In the genomic region with DNA sequence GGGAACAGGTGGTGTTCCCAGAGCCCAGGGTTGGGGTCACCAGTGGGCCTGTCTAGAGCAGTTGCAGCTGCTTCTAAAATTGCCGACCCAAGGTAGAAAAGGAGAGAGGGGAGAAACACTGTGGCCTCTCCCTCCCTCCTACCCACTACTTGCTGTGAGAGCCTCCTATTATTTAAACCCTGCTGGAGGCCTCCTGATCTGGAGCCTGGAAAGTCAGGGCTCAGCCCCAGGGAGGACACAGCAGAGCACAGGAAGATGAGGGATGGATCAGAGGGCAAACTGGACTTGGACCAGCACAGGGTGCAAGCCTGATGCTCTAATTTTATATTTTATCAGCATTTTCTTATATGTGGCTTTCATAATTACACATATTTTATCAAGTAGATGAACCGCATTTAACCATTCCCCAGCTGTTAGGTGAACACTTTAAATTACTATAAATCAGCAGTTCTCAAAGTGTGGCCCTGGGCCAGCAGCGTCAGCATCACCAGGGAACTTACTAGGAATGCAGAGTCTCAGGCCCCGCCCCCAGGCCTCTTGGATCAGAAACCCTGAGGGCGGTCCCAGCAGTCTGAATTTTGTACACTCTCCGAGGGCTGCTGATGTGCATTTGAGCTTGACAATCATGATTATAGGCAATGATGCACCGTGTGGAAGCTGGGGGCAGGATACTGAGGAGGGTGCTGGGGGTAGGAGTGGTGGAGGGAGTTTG, we compare ENCODE assay signal across 1 cellular context.
TF ChIP-seq lines count a peak whose summit lies in the region.

No MANE protein-coding gene starts in this region.

TF ChIP-seq in HepG2, 621 proteins besides CTCF, POLR2A, EP300 and RAD21:
- peak; percentile 55; the same call in 1 of the 2 replicates for TF ChIP-seq ZNF263 (CRISPR knock-in tag; IDR thresholded peaks at IDR 0.05)
- TF ChIP-seq SRSF9 (IDR thresholded peaks at IDR 0.05; ENCODE audit: borderline replicate concordance, insufficient read depth, low read depth, low read length, poor library complexity, severe bottlenecking) = no peak
TF ChIP-seq in HepG2: peak in this region for 1.
